ENCODE assay signal across 10 cellular contexts in genomic region chr9:3746296-3747275, GRCh38.
DNase-seq lines count a peak whose midpoint lies in the region; ATAC-seq and TF ChIP-seq lines count a peak whose summit lies in the region.
"Had no signal": no experiment of that assay in that cellular context is flagged by ENCODE, and none has a peak within 500 bp of the region (broad histone marks: within the 10 kb centered on the region; RNA-seq: fewer than 3 reads in every experiment).

No MANE protein-coding gene starts in this region.

- peaks cover 4% of the 10 kb centered on the region for H3K9me3 Mint-ChIP-seq in activated naive CD4-positive, alpha-beta T cell treated with anti-CD3 and anti-CD28 coated beads, Interleukin-2, amount 50 U/mL, for 24 hours
- H3K9me3 Mint-ChIP-seq: memory B cell had no signal

- DNase-seq in AG10803 (ENCODE audit: low read depth) = peak; percentile 87
- peak; percentile 2 to 56 for DNase-seq in lung microvascular endothelial cell (ENCODE audit: low read depth in 2 of 2)
- DNase-seq in NCI-H1105 (lab: John Stamatoyannopoulos, UW) = no peak
- DNase-seq in BE2C = no peak

- TF ChIP-seq CTCF in AG10803 (conservative IDR thresholded peaks at IDR 0.05; ENCODE audit: low read length) (no peak), BE2C (IDR thresholded peaks at IDR 0.05; ENCODE audit: low read depth, low read length) (no peak)

- H3K4me3 ChIP-seq in AG10803 (ENCODE audit: low read length) = no peak overlapping the region
- no peak overlapping the region for H3K4me3 ChIP-seq in BE2C (ENCODE audit: low read depth, low read length)
- H3K4me3 ChIP-seq: SK-N-MC had no signal

- no peaks in the 10 kb centered on the region for H3K4me1 ChIP-seq in BE2C

- no peaks in the 10 kb centered on the region for H3K36me3 ChIP-seq in BE2C

- peak overlapping the region; percentile 72 for H3K4me3 Mint-ChIP-seq in activated naive CD4-positive, alpha-beta T cell treated with anti-CD3 and anti-CD28 coated beads, Interleukin-2, amount 50 U/mL, for 24 hours
- H3K4me3 Mint-ChIP-seq: memory B cell had no signal

- H3K27ac Mint-ChIP-seq in activated naive CD4-positive, alpha-beta T cell treated with anti-CD3 and anti-CD28 coated beads, Interleukin-2, amount 50 U/mL, for 24 hours = peak overlapping the region; percentile 98
- H3K27ac Mint-ChIP-seq: memory B cell had no signal

- H3K36me3 Mint-ChIP-seq in activated naive CD4-positive, alpha-beta T cell treated with anti-CD3 and anti-CD28 coated beads, Interleukin-2, amount 50 U/mL, for 24 hours = peaks cover 3% of the 10 kb centered on the region
- H3K36me3 Mint-ChIP-seq: memory B cell had no signal

- H3K27me3 ChIP-seq in BE2C = 0 out of 2 replicates have a peak, but pooled peaks cover 3% of the 10 kb centered on the region

- no peaks in the 10 kb centered on the region for H3K9me3 ChIP-seq in BE2C

- ATAC-seq in HG03342 (IDR thresholded peaks at IDR 0.05; ENCODE audit: unreplicated experiment) (peak; percentile 58), HG03159 (IDR thresholded peaks at IDR 0.05; ENCODE audit: unreplicated experiment) (no peak), HG03025 (IDR thresholded peaks at IDR 0.05; ENCODE audit: low FRiP score, unreplicated experiment) (no peak)

- H3K4me1 Mint-ChIP-seq in activated naive CD4-positive, alpha-beta T cell treated with anti-CD3 and anti-CD28 coated beads, Interleukin-2, amount 50 U/mL, for 24 hours = peaks cover 25% of the 10 kb centered on the region
- H3K4me1 Mint-ChIP-seq: memory B cell had no signal

- H3K27me3 Mint-ChIP-seq in activated naive CD4-positive, alpha-beta T cell treated with anti-CD3 and anti-CD28 coated beads, Interleukin-2, amount 50 U/mL, for 24 hours = peaks cover 2% of the 10 kb centered on the region

Comparison
In these comparisons a context has a peak if more than half of its experiments do, and no peak if none do; other contexts are left out.
1. DNase-seq: peak in AG10803 (single experiment) and lung microvascular endothelial cell (2 of 2); none in NCI-H1105 (single experiment) and BE2C (single experiment).